Comparison of ENCODE assay signal across 9 cellular contexts in the genomic region with DNA sequence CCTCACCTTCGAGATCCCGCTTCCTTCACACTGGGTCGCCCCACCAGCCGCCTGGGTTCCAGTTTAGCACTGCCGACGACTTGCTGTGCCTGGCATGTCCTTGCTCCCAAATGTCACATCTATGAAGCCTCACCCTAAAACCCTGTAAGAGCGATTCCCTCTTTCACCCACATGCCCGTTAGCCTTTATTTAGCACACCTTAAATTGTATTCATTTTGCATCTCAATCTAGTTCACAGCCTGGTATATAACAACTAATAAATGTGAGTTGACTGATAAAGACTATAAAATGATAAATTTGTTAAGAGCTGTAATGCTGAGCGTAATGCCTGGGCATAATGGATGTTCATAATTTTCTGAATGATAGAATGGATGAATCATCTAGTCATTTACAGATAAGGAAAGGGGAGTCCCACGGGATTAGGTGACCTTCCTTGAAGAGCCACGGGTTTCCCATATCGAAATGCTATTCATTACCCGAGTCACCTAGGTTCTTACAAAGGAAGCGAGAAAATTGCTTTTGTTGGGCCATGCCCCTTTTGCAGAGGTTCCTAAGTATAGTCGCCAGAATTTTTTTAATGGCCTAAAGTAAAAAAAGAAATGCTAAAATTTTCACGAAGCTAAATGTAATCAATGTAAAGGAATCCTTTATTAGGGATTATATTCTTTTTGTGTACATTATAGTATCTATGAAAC. TPM values are rescaled to one million over a fixed set of nuclear protein-coding genes. Genes with fewer than 3 reads are reported as not detected.
A peak's percentile ranks its signal among the peaks of the same experiment; 100 is the strongest.
DNase-seq lines count a peak whose midpoint lies in the region; ATAC-seq, FAIRE-seq and TF ChIP-seq lines count a peak whose summit lies in the region.
"Had no signal": no experiment of that assay in that cellular context is flagged by ENCODE, and none has a peak within 500 bp of the region (broad histone marks: within the 10 kb centered on the region; RNA-seq: fewer than 3 reads in every experiment).

No MANE protein-coding gene starts in this region.

- H3K4me3 ChIP-seq in PC-3 (ENCODE audit: low read length) (peak overlapping the region; percentile 80), H1 (ENCODE audit: extremely low read depth in 1 of 4, insufficient read depth in 2 of 4, low read depth in 3 of 4, low read length in 4 of 4) (peak overlapping the region; percentile 78 to 99 (median 84)), parathyroid adenoma (ENCODE audit: low read depth, low read length) (peak overlapping the region; percentile 69)

- peaks cover 36% of the 10 kb centered on the region for H3K4me1 ChIP-seq in PC-3 (ENCODE audit: insufficient read depth, low read length)
- H3K4me1 ChIP-seq in H1 (replicated peaks in 1 of 4; ENCODE audit: control insufficient read depth in 3 of 4, insufficient read depth in 4 of 4, low read length in 3 of 4): peaks cover 0 to 2% (median 0%) of the 10 kb centered on the region in 4 experiments; a peak in 2 of 7 replicates
- H3K4me1 ChIP-seq in parathyroid adenoma: peaks cover 4% of the 10 kb centered on the region

- TF ChIP-seq POLR2A in H1 (IDR thresholded peaks at IDR 0.05; ENCODE audit: control extremely low read depth in 1 of 2, low read depth in 2 of 2, low read length in 2 of 2): no peak

- no peaks in the 10 kb centered on the region for H3F3A ChIP-seq in PC-3 (ENCODE audit: low read length, unreplicated experiment)

- H3K79me1 ChIP-seq in H1 (ENCODE audit: low read depth, low read length): no peaks in the 10 kb centered on the region

- H3K36me3 ChIP-seq in PC-3 (ENCODE audit: low read depth, low read length): no peaks in the 10 kb centered on the region
- peaks cover 0 to 31% (median 4%) of the 10 kb centered on the region in 4 experiments; a peak in 4 of 8 replicates for H3K36me3 ChIP-seq in H1 (ENCODE audit: control insufficient read depth in 2 of 4, insufficient read depth in 4 of 4, low read length in 3 of 4)
- H3K36me3 ChIP-seq in parathyroid adenoma (ENCODE audit: control insufficient read depth, insufficient read depth, low read length): no peaks in the 10 kb centered on the region

- no peak for TF ChIP-seq EP300 in H1 (IDR thresholded peaks at IDR 0.05; ENCODE audit: borderline replicate concordance in 1 of 2, low read depth in 2 of 2, low read length in 2 of 2)

- H3K27me3 ChIP-seq in PC-3 (ENCODE audit: low read length) (no peaks in the 10 kb centered on the region), H1 (replicated peaks in 1 of 4; ENCODE audit: control insufficient read depth in 3 of 4, extremely low read depth in 1 of 4, insufficient read depth in 3 of 4, low read length in 3 of 4) (no peaks in the 10 kb centered on the region), parathyroid adenoma (ENCODE audit: control insufficient read depth, insufficient read depth, low read length) (no peaks in the 10 kb centered on the region)

- no peaks in the 10 kb centered on the region for H4K20me1 ChIP-seq in PC-3 (ENCODE audit: low read length)
- peaks cover 0 to 3% of the 10 kb centered on the region in 2 experiments for H4K20me1 ChIP-seq in H1 (replicated peaks in 1 of 2; ENCODE audit: control insufficient read depth in 1 of 2, insufficient read depth in 2 of 2, low read length in 2 of 2)

- BruUV-seq in PC-3 (replicated peaks; lab: Mats Ljungman, UMichigan): no TSS peak

- no peak overlapping the region for H2AK5ac ChIP-seq in H1 (ENCODE audit: low read depth, low read length)

- H3K4me2 ChIP-seq in PC-3 (ENCODE audit: low read length) (peak overlapping the region; percentile 93), H1 (ENCODE audit: insufficient read depth in 1 of 2, low read depth in 2 of 2, low read length in 2 of 2) (peak overlapping the region; percentile 88 to 94), parathyroid adenoma (ENCODE audit: low read length) (peak overlapping the region; percentile 59)

- no peak overlapping the region for H2BK15ac ChIP-seq in H1 (ENCODE audit: low read length)

- 8% methylated on average over 15 of the region's 16 CpGs; no CpG with 5 or more reads in 1 of the 2 experiments for WGBS in H1 (ENCODE audit: extremely low coverage in 1 of 2, insufficient coverage in 1 of 2, insufficient read length in 1 of 2, insufficient replicate concordance in 2 of 2, low coverage in 1 of 2, low lambda C conversion rate in 2 of 2, missing lambda C conversion rate in 1 of 2), 2 experiments

- H3K27ac ChIP-seq in PC-3 (ENCODE audit: low read length) (peak overlapping the region; percentile 70), H1 (ENCODE audit: low read depth, low read length) (peak overlapping the region; percentile 81), parathyroid adenoma (peak overlapping the region; percentile 90)

- 0 out of 2 replicates have a peak overlapping the region, but pooled peaks have one; percentile 63 for H2BK5ac ChIP-seq in H1 (ENCODE audit: low read depth, low read length)

- no peaks in the 10 kb centered on the region for H3K9me2 ChIP-seq in PC-3 (replicated peaks; ENCODE audit: low read length)

- TF ChIP-seq CTCF in PC-3 (conservative IDR thresholded peaks at IDR 0.05; ENCODE audit: low read depth, low read length) (no peak), H1 (IDR thresholded peaks at IDR 0.05; ENCODE audit: control extremely low read depth in 1 of 3, insufficient read depth in 1 of 3, low read depth in 1 of 3, low read length in 3 of 3) (no peak), parathyroid adenoma (IDR thresholded peaks at IDR 0.05) (no peak)

- no peak overlapping the region for H3K14ac ChIP-seq in H1 (ENCODE audit: insufficient read length)

- POLR2A ChIA-PET in PC-3 (lab: Charles Lee; ENCODE audit: unreplicated experiment) (interaction anchor here (0.6 kb wide), 1 partner anchor 245 kb away, joined by 3 read pairs; no protein-coding TSS in a partner anchor), H1 (lab: Charles Lee; ENCODE audit: partially characterized antibody) (interaction anchor here (0.8 to 1.6 kb wide), 6 partner anchors 10 to 123 kb away, joined by 3 to 5 read pairs (median 3); no protein-coding TSS in a partner anchor)

- H2BK12ac ChIP-seq in H1 (ENCODE audit: low read depth, low read length): no peak overlapping the region

- H3K9ac ChIP-seq in PC-3 (ENCODE audit: low read length) (peak overlapping the region; percentile 63), H1 (replicated peaks in 1 of 4; ENCODE audit: extremely low read depth in 1 of 4, low read depth in 3 of 4, low read length in 3 of 4) (peak overlapping the region in 3 of 4 experiments; percentile 1 to 66 (median 51); a peak in 5 of 7 replicates), parathyroid adenoma (no peak overlapping the region)

- H3K23ac ChIP-seq in H1 (ENCODE audit: insufficient read length): no peak overlapping the region

- H3K9me3 ChIP-seq in PC-3 (ENCODE audit: low read length) (no peaks in the 10 kb centered on the region), H1 (ENCODE audit: insufficient read depth in 2 of 2, low read depth in 1 of 2, low read length in 1 of 2) (no peaks in the 10 kb centered on the region), parathyroid adenoma (ENCODE audit: control insufficient read depth, low read length) (no peaks in the 10 kb centered on the region)

- CTCF ChIA-PET in PC-3 (lab: Charles Lee) (no interaction called here), H1 (lab: Charles Lee; ENCODE audit: partially characterized antibody) (interaction anchor here (1.0 kb wide), 1 partner anchor 290 kb away, joined by 3 read pairs; no protein-coding TSS in a partner anchor)

- H4K8ac ChIP-seq in H1 (ENCODE audit: extremely low read depth, insufficient read depth, low read length): no peak overlapping the region

- no peak overlapping the region for H4K5ac ChIP-seq in H1 (ENCODE audit: insufficient read length, low read depth, low read length)

- no peak overlapping the region for H2BK20ac ChIP-seq in H1 (ENCODE audit: low read length)

- ATAC-seq in PC-3 (no peak), HG03460 (IDR thresholded peaks at IDR 0.05; ENCODE audit: unreplicated experiment) (no peak)

- intact Hi-C loops in PC-3 (cut with micrococcal nuclease): loop anchor here (10.0 kb wide), 2 partner anchors 269 to 809 kb away; a partner anchor contains a TSS

- no peak overlapping the region for H3K4ac ChIP-seq in H1 (replicated peaks; ENCODE audit: insufficient read length, low read depth, low read length)

- peak; percentile 15 for DNase-seq in NCI-H2227 (lab: John Stamatoyannopoulos, UW; ENCODE audit: unreplicated experiment)
- DNase-seq in NCI-H2227 treated with DMSO at 0.1 percent for 48 hours (lab: John Stamatoyannopoulos, UW): no peak
- no peak for DNase-seq in PC-3
- no peak for DNase-seq in H1 (ENCODE audit: low read depth in 1 of 2, low spot score in 2 of 2)
- no peak for DNase-seq in activated gamma-delta T cell (lab: John Stamatoyannopoulos, UW)
- DNase-seq in NCI-H2081 treated with DMSO at 0.1 percent for 48 hours (lab: John Stamatoyannopoulos, UW): no peak

- H3K18ac ChIP-seq in H1 (ENCODE audit: extremely low read depth, low read length): peak overlapping the region; percentile 71; the same call in 1 of the 2 replicates

- no peak for TF ChIP-seq RAD21 in H1 (IDR thresholded peaks at IDR 0.05 in 1 of 2, conservative IDR thresholded peaks at IDR 0.05 in 1 of 2; ENCODE audit: low read depth in 2 of 2, low read length in 2 of 2)

- peaks cover 8% of the 10 kb centered on the region; the same call in 1 of the 2 replicates for H3K23me2 ChIP-seq in H1 (ENCODE audit: low read depth, low read length)

- H3K79me2 ChIP-seq in PC-3 (ENCODE audit: low read length) (peaks cover 18% of the 10 kb centered on the region; the same call in 1 of the 2 replicates), H1 (ENCODE audit: control insufficient read depth in 1 of 2, insufficient read depth in 2 of 2, low read length in 2 of 2) (peaks cover 8 to 36% of the 10 kb centered on the region in 2 experiments), parathyroid adenoma (no peaks in the 10 kb centered on the region)

- H2AFZ ChIP-seq in PC-3 (ENCODE audit: low read length) (peak overlapping the region; percentile 87), H1 (ENCODE audit: low read length) (no peak overlapping the region), parathyroid adenoma (peak overlapping the region; percentile 88)

- H3K56ac ChIP-seq in H1 (replicated peaks; ENCODE audit: insufficient read length, low read depth, low read length): no peak overlapping the region

- H2BK120ac ChIP-seq in H1 (replicated peaks; ENCODE audit: low read depth, low read length): no peak overlapping the region

- FAIRE-seq in H1 (lab: Jason Lieb, UNC): no peak
- FAIRE-seq: G401.6 had no signal

- H4K91ac ChIP-seq in H1 (replicated peaks; ENCODE audit: insufficient read length, low read length): no peak overlapping the region

RNA-seq across cellular contexts. Expression of a gene that starts 1.1 kb away (rescaled TPM):
- total RNA-seq in PC-3 (2014; rRNA removed): 28.2 and 28.3 TPM in 2 replicates
- 230 and 237 TPM in 2 replicates for total RNA-seq in H1 (2021; fragmentation: NEBNext Ultra II Directional; extraction: Animal tissue kit (Norgen Biotek cat#: 25700))
- polyA plus RNA-seq in H1 (2011; rRNA removed): 41.3 and 88.2 TPM in 2 replicates
- polyA plus RNA-seq in H1 (2011; cell fraction: cytosol; rRNA removed): 114 TPM
- 36.2 TPM for polyA plus RNA-seq in H1 (2011; cell fraction: nucleus; rRNA removed)
- polyA plus RNA-seq in H1 (2012, experiment 1 of 2): 105 to 192 TPM (median 134 TPM) in 4 replicates
- polyA plus RNA-seq in H1 (2012, experiment 2 of 2): 32.4 TPM
- 128 TPM for polyA plus RNA-seq in H1 (2013, experiment 1 of 2)
- polyA plus RNA-seq in H1 (2013, experiment 2 of 2): 123 TPM
- 53.8 and 103 TPM in 2 replicates for polyA minus RNA-seq in H1 (2011; rRNA and poly(A)+ RNA removed)
- 86.9 TPM for polyA minus RNA-seq in H1 (2011; cell fraction: cytosol; rRNA and poly(A)+ RNA removed)
- polyA minus RNA-seq in H1 (2011; cell fraction: nucleus; rRNA and poly(A)+ RNA removed): 109 TPM
